Comparison of ENCODE assay signal across 6 cellular contexts in genomic region chr5:84251503-84251902, GRCh38.
"Had no signal": no experiment of that assay in that cellular context is flagged by ENCODE, and none has a peak within 500 bp of the region (broad histone marks: within the 10 kb centered on the region; RNA-seq: fewer than 3 reads in every experiment).

No MANE protein-coding gene starts in this region.

- DNase-seq: IMR-90, KBM-7, KG1 had no signal

- H3K4me2 ChIP-seq: KMS-11 had no signal

- H3K27ac ChIP-seq: HL-60, KMS-11 had no signal

- H3K9ac ChIP-seq: KMS-11 had no signal

- FAIRE-seq: HTR-8/SVneo had no signal
